ENCODE assay signal across 16 cellular contexts in genomic region chr16:50606431-50607050, GRCh38.
"Had no signal": no experiment of that assay in that cellular context is flagged by ENCODE, and none has a peak within 500 bp of the region (broad histone marks: within the 10 kb centered on the region; RNA-seq: fewer than 3 reads in every experiment).

No MANE protein-coding gene starts in this region.

- H3K27ac ChIP-seq: foreskin keratinocyte, pancreas had no signal

- ATAC-seq: activated CD8-positive, alpha-beta memory T cell treated with anti-CD3 and anti-CD28 coated beads, Interleukin-2, amount 10 ng/mL, durations not matched to agents 7 days and 5 days; activated T-cell treated with anti-CD3 and anti-CD28 coated beads, Interleukin-2, amount 50 U/mL, for 4 hours; foreskin keratinocyte; mucosa of descending colon; natural killer cell treated with Interleukin-12 subunit alpha and Interleukin-12 subunit beta and Interleukin-15 and Interleukin-18, amount 100 ng/mL, for 72 hours; pancreas had no signal

- H3K4me3 ChIP-seq: dorsolateral prefrontal cortex, mucosa of descending colon, pancreas, smooth muscle cell, upper lobe of left lung had no signal

- H3K27ac Mint-ChIP-seq: activated CD8-positive, alpha-beta memory T cell treated with anti-CD3 and anti-CD28 coated beads, Interleukin-2, amount 10 ng/mL, durations not matched to agents 7 days and 5 days; activated naive CD8-positive, alpha-beta T cell treated with anti-CD3 and anti-CD28 coated beads for 36 hours; natural killer cell treated with Interleukin-12 subunit alpha and Interleukin-12 subunit beta and Interleukin-15 and Interleukin-18, amount 100 ng/mL, for 72 hours; T-helper 2 cell treated with Interferon-gamma antibody and Interleukin-4, amounts not matched to agents 5 μg/mL and 100 μg/mL, for 36 hours had no signal

- H3K27me3 ChIP-seq: dorsolateral prefrontal cortex, foreskin keratinocyte, pancreas, upper lobe of left lung had no signal

- H3K4me1 ChIP-seq: foreskin keratinocyte, pancreas had no signal

- H3K4me3 Mint-ChIP-seq: activated CD8-positive, alpha-beta memory T cell treated with anti-CD3 and anti-CD28 coated beads, Interleukin-2, amount 10 ng/mL, durations not matched to agents 7 days and 5 days; activated naive CD8-positive, alpha-beta T cell treated with anti-CD3 and anti-CD28 coated beads for 36 hours; activated T-cell treated with anti-CD3 and anti-CD28 coated beads, Interleukin-2, amount 50 U/mL, for 4 hours; natural killer cell treated with Interleukin-12 subunit alpha and Interleukin-12 subunit beta and Interleukin-15 and Interleukin-18, amount 100 ng/mL, for 72 hours; T-helper 2 cell treated with Interferon-gamma antibody and Interleukin-4, amounts not matched to agents 5 μg/mL and 100 μg/mL, for 36 hours had no signal

- H3K36me3 Mint-ChIP-seq: activated CD8-positive, alpha-beta memory T cell treated with anti-CD3 and anti-CD28 coated beads, Interleukin-2, amount 10 ng/mL, durations not matched to agents 7 days and 5 days; activated naive CD8-positive, alpha-beta T cell treated with anti-CD3 and anti-CD28 coated beads for 36 hours; natural killer cell treated with Interleukin-12 subunit alpha and Interleukin-12 subunit beta and Interleukin-15 and Interleukin-18, amount 100 ng/mL, for 72 hours had no signal

- FAIRE-seq: bronchial epithelial cell, pancreas had no signal

- H3K9me3 Mint-ChIP-seq: activated naive CD8-positive, alpha-beta T cell treated with anti-CD3 and anti-CD28 coated beads for 36 hours; activated T-cell treated with anti-CD3 and anti-CD28 coated beads, Interleukin-2, amount 50 U/mL, for 4 hours; natural killer cell treated with Interleukin-12 subunit alpha and Interleukin-12 subunit beta and Interleukin-15 and Interleukin-18, amount 100 ng/mL, for 72 hours; T-helper 2 cell treated with Interferon-gamma antibody and Interleukin-4, amounts not matched to agents 5 μg/mL and 100 μg/mL, for 36 hours had no signal

- H3K27me3 Mint-ChIP-seq: activated CD8-positive, alpha-beta memory T cell treated with anti-CD3 and anti-CD28 coated beads, Interleukin-2, amount 10 ng/mL, durations not matched to agents 7 days and 5 days; activated naive CD8-positive, alpha-beta T cell treated with anti-CD3 and anti-CD28 coated beads for 36 hours; natural killer cell treated with Interleukin-12 subunit alpha and Interleukin-12 subunit beta and Interleukin-15 and Interleukin-18, amount 100 ng/mL, for 72 hours had no signal

- H3K36me3 ChIP-seq: pancreas, upper lobe of left lung had no signal

- H3K9me3 ChIP-seq: mucosa of descending colon, pancreas, upper lobe of left lung had no signal

- DNase-seq: activated CD4-positive, alpha-beta T cell treated with anti-CD3 and anti-CD28 coated beads, Interleukin-2, amount 50 U/mL, for 48 hours; activated CD4-positive, CD25-positive, alpha-beta regulatory T cell treated with anti-CD3 and anti-CD28 coated beads, Interleukin-2, amount 50 U/mL, for 72 hours; activated CD8-positive, alpha-beta memory T cell treated with anti-CD3 and anti-CD28 coated beads, Interleukin-2, amount 10 ng/mL, durations not matched to agents 7 days and 5 days; activated effector memory CD4-positive, alpha-beta T cell treated with anti-CD3 and anti-CD28 coated beads, Interleukin-2, amount 50 U/mL, for 16 hours; activated naive CD8-positive, alpha-beta T cell treated with anti-CD3 and anti-CD28 coated beads for 36 hours; activated T-cell treated with anti-CD3 and anti-CD28 coated beads, Interleukin-2, amount 50 U/mL, for 4 hours; dorsolateral prefrontal cortex; foreskin keratinocyte; retina had no signal
